20 cellular contexts compared by ENCODE assay signal in genomic region chr18:12497839-12498238, GRCh38.
A peak's percentile ranks its signal among the peaks of the same experiment; 100 is the strongest.
DNase-seq lines count a peak whose midpoint lies in the region; ATAC-seq, FAIRE-seq and TF ChIP-seq lines count a peak whose summit lies in the region.
"Had no signal": no experiment of that assay in that cellular context is flagged by ENCODE, and none has a peak within 500 bp of the region (broad histone marks: within the 10 kb centered on the region; RNA-seq: fewer than 3 reads in every experiment).

No MANE protein-coding gene starts in this region.

- H3K27ac ChIP-seq in GM12878 (ENCODE audit: control insufficient read depth, insufficient read depth) (no peak overlapping the region), left lung (peak overlapping the region in 1 of 2 donors; percentile 20), upper lobe of right lung (no peak overlapping the region)
- H3K27ac ChIP-seq: 22Rv1; A549; BLaER1 treated with 17β-estradiol and CSF1 and Interleukin-3, amounts not matched to agents 10 nM and 100 nM; C4-2B had no signal

- SMC1A ChIA-PET in GM12878 (lab: Charles Lee; ENCODE audit: uncharacterized antibody, unreplicated experiment): interaction anchor here (1.0 kb wide), 1 partner anchor 105 kb away, joined by 3 read pairs; no protein-coding TSS in a partner anchor

- no peak for TF ChIP-seq POLR2A in GM12878 (IDR thresholded peaks at IDR 0.05; ENCODE audit: low read depth, low read length)

- no peaks in the 10 kb centered on the region for H4K20me1 ChIP-seq in GM12878 (ENCODE audit: control insufficient read depth, insufficient read depth)
- H4K20me1 ChIP-seq: BLaER1 treated with 17β-estradiol and CSF1 and Interleukin-3, amounts not matched to agents 10 nM and 100 nM had no signal

- H3K36me3 ChIP-seq in GM12878 (ENCODE audit: control insufficient read depth in 2 of 2, insufficient read depth in 2 of 2, low read length in 1 of 2) (no peaks in the 10 kb centered on the region), left lung (peaks cover 0 to 25% of the 10 kb centered on the region in 2 donors), upper lobe of right lung (peaks cover 20% of the 10 kb centered on the region)

- no peak for ATAC-seq in GM12878
- peak; percentile 86 for ATAC-seq in left lung
- ATAC-seq in upper lobe of right lung: peak; percentile 31
- ATAC-seq in GM18511 (IDR thresholded peaks at IDR 0.05; ENCODE audit: unreplicated experiment): no peak
- ATAC-seq: A549; CD8-positive, alpha-beta T cell had no signal

- no peaks in the 10 kb centered on the region for H3K27me3 ChIP-seq in GM12878 (replicated peaks in 1 of 2; ENCODE audit: control insufficient read depth in 2 of 2, insufficient read depth in 2 of 2, low read length in 1 of 2)
- no peaks in the 10 kb centered on the region for H3K27me3 ChIP-seq in left lung
- H3K27me3 ChIP-seq in upper lobe of right lung: no peaks in the 10 kb centered on the region
- H3K27me3 ChIP-seq: BLaER1 treated with 17β-estradiol and CSF1 and Interleukin-3, amounts not matched to agents 10 nM and 100 nM had no signal

- no peak overlapping the region for H3K4me3 ChIP-seq in GM12878
- H3K4me3 ChIP-seq in left lung: no peak overlapping the region
- no peak overlapping the region for H3K4me3 ChIP-seq in upper lobe of right lung
- H3K4me3 ChIP-seq: A549; BLaER1 treated with 17β-estradiol and CSF1 and Interleukin-3, amounts not matched to agents 10 nM and 100 nM had no signal

- TF ChIP-seq EP300 in GM12878 (IDR thresholded peaks at IDR 0.05; ENCODE audit: borderline replicate concordance in 1 of 2, control insufficient read depth in 1 of 2, low read depth in 2 of 2, low read length in 2 of 2): no peak

- no peaks in the 10 kb centered on the region for H3K9me3 Mint-ChIP-seq in activated naive CD4-positive, alpha-beta T cell treated with anti-CD3 and anti-CD28 coated beads for 36 hours
- H3K9me3 Mint-ChIP-seq: CD4-positive, alpha-beta T cell; CD8-positive, alpha-beta T cell had no signal

- no peak overlapping the region for H2AFZ ChIP-seq in GM12878 (ENCODE audit: control insufficient read depth, low read depth, low read length)

- in situ Hi-C loops in GM12878 (cut with MboI): no loop called here

- WGBS in GM12878 (ENCODE audit: insufficient coverage, insufficient replicate concordance, low lambda C conversion rate, missing lambda C conversion rate): 63% methylated on average over 3 of the region's 3 CpGs

- intact Hi-C loops in GM12878 (cut with micrococcal nuclease; ENCODE audit: unreplicated experiment): no loop called here
- intact Hi-C loops in left lung (cut with DNase I): no loop called here
- intact Hi-C loops in upper lobe of right lung (cut with DNase I): no loop called here
- intact Hi-C loops in activated naive CD4-positive, alpha-beta T cell treated with anti-CD3 and anti-CD28 coated beads for 36 hours (cut with micrococcal nuclease): no loop called here

- DNase-seq in GM12878 (ENCODE audit: low read depth, low spot score) (no peak), left lung (no peak), upper lobe of right lung (no peak)
- no peak for DNase-seq in activated naive CD4-positive, alpha-beta T cell treated with anti-CD3 and anti-CD28 coated beads for 36 hours
- DNase-seq: AML-193; Caco-2; Calu3; CD4-positive, alpha-beta T cell; CD8-positive, alpha-beta T cell; DMS79 treated with DMSO at 0.1 percent for 48 hours; GF-D8 had no signal

- no peak overlapping the region for H3K9ac ChIP-seq in GM12878 (ENCODE audit: control insufficient read depth, insufficient read depth, low read length)
- H3K9ac ChIP-seq: BLaER1 treated with 17β-estradiol and CSF1 and Interleukin-3, amounts not matched to agents 10 nM and 100 nM had no signal

- H3K27ac Mint-ChIP-seq in activated naive CD4-positive, alpha-beta T cell treated with anti-CD3 and anti-CD28 coated beads for 36 hours: no peak overlapping the region
- H3K27ac Mint-ChIP-seq: B cell; CD4-positive, alpha-beta T cell; CD8-positive, alpha-beta T cell had no signal

- H3K4me1 ChIP-seq in GM12878 (ENCODE audit: control insufficient read depth, insufficient read depth, low read length) (no peaks in the 10 kb centered on the region), left lung (no peaks in the 10 kb centered on the region), upper lobe of right lung (no peaks in the 10 kb centered on the region)
- H3K4me1 ChIP-seq: A549; BLaER1 treated with 17β-estradiol and CSF1 and Interleukin-3, amounts not matched to agents 10 nM and 100 nM; Caco-2 had no signal

- H3K27me3 Mint-ChIP-seq in activated naive CD4-positive, alpha-beta T cell treated with anti-CD3 and anti-CD28 coated beads for 36 hours (ENCODE audit: low read depth): no peaks in the 10 kb centered on the region
- H3K27me3 Mint-ChIP-seq: B cell; CD4-positive, alpha-beta T cell had no signal

- no peaks in the 10 kb centered on the region for H3K4me1 Mint-ChIP-seq in activated naive CD4-positive, alpha-beta T cell treated with anti-CD3 and anti-CD28 coated beads for 36 hours (ENCODE audit: low read depth)
- H3K4me1 Mint-ChIP-seq: B cell had no signal

- no peaks in the 10 kb centered on the region for H3K9me3 ChIP-seq in GM12878 (replicated peaks; ENCODE audit: control insufficient read depth, insufficient read depth, low read length)
- H3K9me3 ChIP-seq in left lung: no peaks in the 10 kb centered on the region
- no peaks in the 10 kb centered on the region for H3K9me3 ChIP-seq in upper lobe of right lung
- H3K9me3 ChIP-seq: A549; BLaER1 treated with 17β-estradiol and CSF1 and Interleukin-3, amounts not matched to agents 10 nM and 100 nM; Caco-2 had no signal

- POLR2A ChIA-PET in GM12878 (lab: Charles Lee): no interaction called here

- CTCF ChIA-PET in GM12878 (lab: Yijun Ruan, JAX): no interaction called here
- CTCF ChIA-PET in activated naive CD4-positive, alpha-beta T cell treated with anti-CD3 and anti-CD28 coated beads for 36 hours (lab: Charles Lee): no interaction called here

- no TSS peak for BruUV-seq in GM12878 (replicated peaks; lab: Mats Ljungman, UMichigan)

- no peak overlapping the region for H3K4me3 Mint-ChIP-seq in activated naive CD4-positive, alpha-beta T cell treated with anti-CD3 and anti-CD28 coated beads for 36 hours
- H3K4me3 Mint-ChIP-seq: B cell; CD4-positive, alpha-beta T cell; CD8-positive, alpha-beta T cell had no signal

- peak; percentile 13 for FAIRE-seq in GM12878 (lab: Jason Lieb, UNC)
- FAIRE-seq: A549, D721Med, G401.6, GM12892 had no signal

- no peak for TF ChIP-seq RAD21 in GM12878 (IDR thresholded peaks at IDR 0.05; ENCODE audit: insufficient read depth, low read depth, low read length)

- H3K36me3 Mint-ChIP-seq in activated naive CD4-positive, alpha-beta T cell treated with anti-CD3 and anti-CD28 coated beads for 36 hours (ENCODE audit: low read depth): no peaks in the 10 kb centered on the region
- H3K36me3 Mint-ChIP-seq: CD8-positive, alpha-beta T cell had no signal

- TF ChIP-seq CTCF in GM12878 (IDR thresholded peaks at IDR 0.05 in 2 of 3, conservative IDR thresholded peaks at IDR 0.05 in 1 of 3; ENCODE audit: control insufficient read depth in 2 of 3, extremely low read depth in 1 of 3, insufficient read depth in 1 of 3, low read depth in 3 of 3, low read length in 3 of 3) (no peak), left lung (IDR thresholded peaks at IDR 0.05) (no peak), upper lobe of right lung (IDR thresholded peaks at IDR 0.05) (no peak)

- RAD21 ChIA-PET in GM12878 (lab: Charles Lee; ENCODE audit: unreplicated experiment): interaction anchor here (0.9 kb wide), 1 partner anchor 13 kb away, joined by 3 read pairs; no protein-coding TSS in a partner anchor

- no peaks in the 10 kb centered on the region for H3K79me2 ChIP-seq in GM12878 (ENCODE audit: control insufficient read depth, insufficient read depth, low read length)

- H3K4me2 ChIP-seq in GM12878 (ENCODE audit: control insufficient read depth, insufficient read depth): no peak overlapping the region
- H3K4me2 ChIP-seq: A549; BLaER1 treated with 17β-estradiol and CSF1 and Interleukin-3, amounts not matched to agents 10 nM and 100 nM had no signal

TF ChIP-seq in GM12878, 131 proteins besides CTCF, POLR2A, EP300 and RAD21:
- TF ChIP-seq ZBTB11 (CRISPR knock-in tag; IDR thresholded peaks at IDR 0.05) (no peak), SIX5 (IDR thresholded peaks at IDR 0.05; ENCODE audit: low read depth, low read length, severe bottlenecking) (no peak), MEF2B (IDR thresholded peaks at IDR 0.05; ENCODE audit: partially characterized antibody, poor library complexity, severe bottlenecking) (no peak), NR2C2 (IDR thresholded peaks at IDR 0.05; ENCODE audit: borderline replicate concordance, control insufficient read depth, insufficient read length, low read depth) (no peak), HDAC6 (IDR thresholded peaks at IDR 0.05; ENCODE audit: unreplicated experiment) (no peak), TCF7 (IDR thresholded peaks at IDR 0.05; ENCODE audit: borderline replicate concordance) (no peak), TCF12 (IDR thresholded peaks at IDR 0.05; ENCODE audit: low read depth, low read length) (no peak), CBFB (IDR thresholded peaks at IDR 0.05; ENCODE audit: low read depth) (no peak), NR2C1 (IDR thresholded peaks at IDR 0.05) (no peak)

Comparison
In these comparisons a context has a peak if more than half of its experiments do, and no peak if none do; other contexts are left out.
1. ATAC-seq: peak in left lung (single experiment) and upper lobe of right lung (single experiment); none in GM12878 (single experiment) and GM18511 (single experiment).